9 cellular contexts compared by ENCODE assay signal in the genomic region with DNA sequence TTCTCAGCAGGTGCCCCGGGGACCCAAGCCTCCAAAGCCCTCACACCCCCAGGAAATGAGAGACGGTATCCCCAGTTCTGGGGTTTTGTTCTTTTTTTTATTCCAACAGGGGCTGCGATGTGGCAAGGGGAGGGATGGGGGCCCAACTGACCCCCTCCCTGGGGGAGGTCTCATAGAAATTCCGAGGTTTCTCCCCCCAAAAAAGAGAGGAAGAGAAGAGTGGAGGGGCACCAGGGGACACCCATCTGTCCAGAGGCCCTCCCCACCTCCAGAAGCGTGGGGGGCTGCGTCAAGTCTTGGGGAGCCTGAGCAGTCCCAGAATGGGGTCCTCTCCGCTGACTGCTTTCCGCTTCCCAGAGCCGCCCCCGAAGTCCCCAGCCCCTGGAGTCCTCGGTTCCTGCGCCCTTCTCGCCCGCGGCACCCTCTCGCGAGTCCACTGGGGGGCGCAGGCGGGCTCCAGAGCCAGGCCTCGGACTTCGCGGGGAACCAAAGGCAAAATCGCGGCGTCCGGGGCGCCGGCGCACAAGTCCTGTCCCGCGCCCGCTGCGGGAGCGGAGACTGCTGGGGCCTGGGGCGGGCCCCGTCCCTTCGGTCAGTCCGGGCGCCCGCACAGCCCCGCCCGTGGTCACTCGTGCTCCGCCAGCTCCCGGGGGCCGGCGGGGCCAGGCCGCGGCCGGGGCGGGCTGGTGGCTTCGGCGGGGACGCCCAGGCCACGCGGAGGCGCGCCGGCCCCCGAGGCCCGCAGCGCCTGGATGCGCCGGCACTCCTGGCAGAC. TPM values are rescaled to one million over a fixed set of nuclear protein-coding genes. Genes with fewer than 3 reads are reported as not detected.
A peak's percentile ranks its signal among the peaks of the same experiment; 100 is the strongest.
DNase-seq lines count a peak whose midpoint lies in the region; ATAC-seq and TF ChIP-seq lines count a peak whose summit lies in the region.
"Had no signal": no experiment of that assay in that cellular context is flagged by ENCODE, and none has a peak within 500 bp of the region (broad histone marks: within the 10 kb centered on the region; RNA-seq: fewer than 3 reads in every experiment).

No MANE protein-coding gene starts in this region.

- CTCF ChIA-PET in HEK293 (lab: Yijun Ruan, JAX) = interaction anchor here (0.7 to 3.5 kb wide), 15 partner anchors 9 to 97 kb away, joined by 3 to 28 read pairs (median 6); no protein-coding TSS in a partner anchor

- no peak overlapping the region for H3K27ac ChIP-seq in HEK293 (ENCODE audit: extremely low read depth, low read depth, low read length)

- ATAC-seq in mucosa of descending colon = peak; percentile 27
- no peak for ATAC-seq in HG03378 (IDR thresholded peaks at IDR 0.05; ENCODE audit: unreplicated experiment)
- no peak for ATAC-seq in GM21360 (IDR thresholded peaks at IDR 0.05; ENCODE audit: unreplicated experiment)
- no peak for ATAC-seq in HG03159 (IDR thresholded peaks at IDR 0.05; ENCODE audit: unreplicated experiment)

- H3K9me3 ChIP-seq in HEK293 (ENCODE audit: control insufficient read depth, insufficient read depth, low read depth, low read length) (no peaks in the 10 kb centered on the region), mucosa of descending colon (no peaks in the 10 kb centered on the region)

- TF ChIP-seq CTCF in HEK293 (tag by site-specific recombination; IDR thresholded peaks at IDR 0.05) = peak; percentile 90
- peak; percentile 73 for TF ChIP-seq CTCF in choroid plexus epithelial cell (conservative IDR thresholded peaks at IDR 0.05; ENCODE audit: low read depth, low read length)
- peak; percentile 48 for TF ChIP-seq CTCF in mucosa of descending colon (IDR thresholded peaks at IDR 0.05)

- intact Hi-C loops in mucosa of descending colon (cut with DNase I, micrococcal nuclease) = no loop called here

- POLR2A ChIA-PET in HEK293 (lab: Yijun Ruan, JAX) = no interaction called here

- DNase-seq in CD1c-positive myeloid dendritic cell (ENCODE audit: extremely low spot score) (peak; percentile 42), SHP77 treated with DMSO at 0.1 percent for 48 hours (lab: John Stamatoyannopoulos, UW) (peak; percentile 11), choroid plexus epithelial cell (ENCODE audit: low read depth) (peak; percentile 53), mucosa of descending colon (peak; percentile 29 to 52 (median 46))

- H3K4me3 ChIP-seq in HEK293 (ENCODE audit: low read depth, low read length) (no peak overlapping the region; the same call in 1 of the 2 replicates), choroid plexus epithelial cell (ENCODE audit: low read depth, low read length) (no peak overlapping the region), mucosa of descending colon (no peak overlapping the region)
- H3K4me3 ChIP-seq: lung had no signal

- H3K36me3 ChIP-seq in HEK293 (ENCODE audit: control insufficient read depth in 2 of 2, insufficient read depth in 1 of 2, low read length in 2 of 2) (no peaks in the 10 kb centered on the region), mucosa of descending colon (ENCODE audit: low read depth) (no peaks in the 10 kb centered on the region)

- H3K4me1 ChIP-seq in HEK293 (ENCODE audit: control insufficient read depth, insufficient read depth, low read length) (peaks cover 6% of the 10 kb centered on the region), mucosa of descending colon (ENCODE audit: low read depth) (peaks cover 6% of the 10 kb centered on the region)

TF ChIP-seq in HEK293, 187 proteins besides CTCF, POLR2A, EP300 and RAD21 (continues in another document):
- TF ChIP-seq ZBTB8A (tag by site-specific recombination; IDR thresholded peaks at IDR 0.05) = peak; percentile 89
- 0 out of 2 replicates have a peak, but pooled peaks have one; percentile 13 for TF ChIP-seq ZNF366 (tag by site-specific recombination; conservative IDR thresholded peaks at IDR 0.05)
- TF ChIP-seq ZNF302 (tag by site-specific recombination; IDR thresholded peaks at IDR 0.05; ENCODE audit: low read depth) = no peak
- no peak for TF ChIP-seq ZNF394 (tag by site-specific recombination; IDR thresholded peaks at IDR 0.05; ENCODE audit: borderline replicate concordance)
- TF ChIP-seq ZNF221 (tag by site-specific recombination; IDR thresholded peaks at IDR 0.05; ENCODE audit: borderline replicate concordance) = no peak
- TF ChIP-seq ZEB2 (tag by site-specific recombination; IDR thresholded peaks at IDR 0.05) = peak; percentile 32; the same call in 1 of the 2 replicates
- TF ChIP-seq, protein P1, sequence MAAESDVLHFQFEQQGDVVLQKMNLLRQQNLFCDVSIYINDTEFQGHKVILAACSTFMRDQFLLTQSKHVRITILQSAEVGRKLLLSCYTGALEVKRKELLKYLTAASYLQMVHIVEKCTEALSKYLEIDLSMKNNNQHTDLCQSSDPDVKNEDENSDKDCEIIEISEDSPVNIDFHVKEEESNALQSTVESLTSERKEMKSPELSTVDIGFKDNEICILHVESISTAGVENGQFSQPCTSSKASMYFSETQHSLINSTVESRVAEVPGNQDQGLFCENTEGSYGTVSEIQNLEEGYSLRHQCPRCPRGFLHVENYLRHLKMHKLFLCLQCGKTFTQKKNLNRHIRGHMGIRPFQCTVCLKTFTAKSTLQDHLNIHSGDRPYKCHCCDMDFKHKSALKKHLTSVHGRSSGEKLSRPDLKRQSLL (tag by site-specific recombination; IDR thresholded peaks at IDR 0.05) = 0 out of 2 replicates have a peak, but pooled peaks have one; percentile 41
- 0 out of 2 replicates have a peak, but pooled peaks have one; percentile 60 for TF ChIP-seq ZNF660 (tag by site-specific recombination; IDR thresholded peaks at IDR 0.05)
- 0 out of 2 replicates have a peak, but pooled peaks have one; percentile 21 for TF ChIP-seq ZSCAN30 (tag by site-specific recombination; IDR thresholded peaks at IDR 0.05)
- TF ChIP-seq, protein P2, sequence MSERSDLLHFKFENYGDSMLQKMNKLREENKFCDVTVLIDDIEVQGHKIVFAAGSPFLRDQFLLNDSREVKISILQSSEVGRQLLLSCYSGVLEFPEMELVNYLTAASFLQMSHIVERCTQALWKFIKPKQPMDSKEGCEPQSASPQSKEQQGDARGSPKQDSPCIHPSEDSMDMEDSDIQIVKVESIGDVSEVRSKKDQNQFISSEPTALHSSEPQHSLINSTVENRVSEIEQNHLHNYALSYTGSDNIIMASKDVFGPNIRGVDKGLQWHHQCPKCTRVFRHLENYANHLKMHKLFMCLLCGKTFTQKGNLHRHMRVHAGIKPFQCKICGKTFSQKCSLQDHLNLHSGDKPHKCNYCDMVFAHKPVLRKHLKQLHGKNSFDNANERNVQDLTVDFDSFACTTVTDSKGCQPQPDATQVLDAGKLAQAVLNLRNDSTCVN (tag by site-specific recombination; optimal IDR thresholded peaks at IDR 0.05) = peak; percentile 48
- TF ChIP-seq KLF8 (tag by site-specific recombination; IDR thresholded peaks at IDR 0.05) = no peak
- no peak for TF ChIP-seq ZNF138 (tag by site-specific recombination; IDR thresholded peaks at IDR 0.05; ENCODE audit: borderline replicate concordance)
- TF ChIP-seq ZNF843 (tag by site-specific recombination; IDR thresholded peaks at IDR 0.05) = 0 out of 2 replicates have a peak, but pooled peaks have one; percentile 26
- no peak for TF ChIP-seq ZNF416 (tag by site-specific recombination; IDR thresholded peaks at IDR 0.05)
- TF ChIP-seq, protein P3, sequence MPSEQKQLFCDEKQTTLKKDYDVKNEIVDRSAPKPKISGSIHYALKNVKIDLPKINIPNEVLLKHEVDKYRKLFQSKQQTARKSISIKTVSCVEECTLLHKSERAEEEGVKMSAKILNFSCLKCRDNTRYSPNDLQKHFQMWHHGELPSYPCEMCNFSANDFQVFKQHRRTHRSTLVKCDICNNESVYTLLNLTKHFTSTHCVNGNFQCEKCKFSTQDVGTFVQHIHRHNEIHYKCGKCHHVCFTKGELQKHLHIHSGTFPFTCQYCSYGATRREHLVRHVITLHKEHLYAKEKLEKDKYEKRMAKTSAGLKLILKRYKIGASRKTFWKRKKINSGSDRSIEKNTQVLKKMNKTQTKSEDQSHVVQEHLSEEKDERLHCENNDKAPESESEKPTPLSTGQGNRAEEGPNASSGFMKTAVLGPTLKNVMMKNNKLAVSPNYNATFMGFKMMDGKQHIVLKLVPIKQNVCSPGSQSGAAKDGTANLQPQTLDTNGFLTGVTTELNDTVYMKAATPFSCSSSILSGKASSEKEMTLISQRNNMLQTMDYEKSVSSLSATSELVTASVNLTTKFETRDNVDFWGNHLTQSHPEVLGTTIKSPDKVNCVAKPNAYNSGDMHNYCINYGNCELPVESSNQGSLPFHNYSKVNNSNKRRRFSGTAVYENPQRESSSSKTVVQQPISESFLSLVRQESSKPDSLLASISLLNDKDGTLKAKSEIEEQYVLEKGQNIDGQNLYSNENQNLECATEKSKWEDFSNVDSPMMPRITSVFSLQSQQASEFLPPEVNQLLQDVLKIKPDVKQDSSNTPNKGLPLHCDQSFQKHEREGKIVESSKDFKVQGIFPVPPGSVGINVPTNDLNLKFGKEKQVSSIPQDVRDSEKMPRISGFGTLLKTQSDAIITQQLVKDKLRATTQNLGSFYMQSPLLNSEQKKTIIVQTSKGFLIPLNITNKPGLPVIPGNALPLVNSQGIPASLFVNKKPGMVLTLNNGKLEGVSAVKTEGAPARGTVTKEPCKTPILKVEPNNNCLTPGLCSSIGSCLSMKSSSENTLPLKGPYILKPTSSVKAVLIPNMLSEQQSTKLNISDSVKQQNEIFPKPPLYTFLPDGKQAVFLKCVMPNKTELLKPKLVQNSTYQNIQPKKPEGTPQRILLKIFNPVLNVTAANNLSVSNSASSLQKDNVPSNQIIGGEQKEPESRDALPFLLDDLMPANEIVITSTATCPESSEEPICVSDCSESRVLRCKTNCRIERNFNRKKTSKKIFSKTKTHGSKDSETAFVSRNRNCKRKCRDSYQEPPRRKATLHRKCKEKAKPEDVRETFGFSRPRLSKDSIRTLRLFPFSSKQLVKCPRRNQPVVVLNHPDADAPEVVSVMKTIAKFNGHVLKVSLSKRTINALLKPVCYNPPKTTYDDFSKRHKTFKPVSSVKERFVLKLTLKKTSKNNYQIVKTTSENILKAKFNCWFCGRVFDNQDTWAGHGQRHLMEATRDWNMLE (tag by site-specific recombination; conservative IDR thresholded peaks at IDR 0.05; ENCODE audit: low read depth) = no peak
- peak; percentile 73 for TF ChIP-seq GLIS1 (tag by site-specific recombination; IDR thresholded peaks at IDR 0.05)
- TF ChIP-seq ZNF561 (tag by site-specific recombination; IDR thresholded peaks at IDR 0.05; ENCODE audit: borderline replicate concordance) = peak; percentile 66; the same call in 1 of the 2 replicates

RNA-seq across cellular contexts. Expression of a gene that starts 4.4 kb away (rescaled TPM):
- 1 to 10 TPM in 1 of 3 donors, not detected in 2; 8.3 TPM for total RNA-seq in mucosa of descending colon

RNA-seq across cellular contexts. Expression of a gene that starts 39.3 kb away (rescaled TPM):
- 100 to 1,000 TPM; 150 to 160 (median 152) TPM for total RNA-seq in mucosa of descending colon
